ENCODE assay signal across 8 cellular contexts in the genomic region with DNA sequence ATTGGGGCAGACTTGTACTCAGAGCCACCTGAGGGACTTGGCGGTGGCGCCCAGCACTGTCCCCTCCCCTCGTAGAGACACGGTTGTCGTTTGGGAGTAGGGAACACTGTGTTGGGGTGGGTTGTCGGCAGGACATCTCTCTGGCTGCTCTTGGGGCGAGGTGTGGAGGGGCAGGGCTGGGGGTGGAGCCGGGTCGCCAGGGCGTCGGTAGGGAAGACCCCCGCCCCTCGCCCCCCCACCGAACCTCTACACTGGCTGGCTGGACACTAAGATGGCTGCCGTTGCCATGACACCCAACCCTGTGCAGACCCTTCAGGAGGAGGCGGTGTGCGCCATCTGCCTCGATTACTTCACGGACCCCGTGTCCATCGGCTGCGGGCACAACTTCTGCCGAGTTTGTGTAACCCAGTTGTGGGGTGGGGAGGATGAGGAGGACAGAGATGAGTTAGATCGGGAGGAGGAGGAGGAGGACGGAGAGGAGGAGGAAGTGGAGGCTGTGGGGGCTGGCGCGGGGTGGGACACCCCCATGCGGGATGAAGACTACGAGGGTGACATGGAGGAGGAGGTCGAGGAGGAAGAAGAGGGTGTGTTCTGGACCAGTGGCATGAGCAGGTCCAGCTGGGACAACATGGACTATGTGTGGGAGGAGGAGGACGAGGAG. TPM values are rescaled to one million over a fixed set of nuclear protein-coding genes. Genes with fewer than 3 reads are reported as not detected.
DNase-seq lines count a peak whose midpoint lies in the region; ATAC-seq, FAIRE-seq and TF ChIP-seq lines count a peak whose summit lies in the region.

No MANE protein-coding gene starts in this region.

- H4K20me1 ChIP-seq in GM12878 (ENCODE audit: control insufficient read depth, insufficient read depth), result no peaks in the 10 kb centered on the region

- intact Hi-C loops in GM12878 (cut with micrococcal nuclease; ENCODE audit: unreplicated experiment), result loop anchor here (1.0 to 2.0 kb wide), 2 partner anchors 20 to 37 kb away; partner anchors contain the start of gene TRIM52

- peak overlapping the region; percentile 81 for H3K9ac ChIP-seq in GM12878 (ENCODE audit: control insufficient read depth, insufficient read depth, low read length)

- SMC1A ChIA-PET in GM12878 (lab: Charles Lee; ENCODE audit: uncharacterized antibody, unreplicated experiment), result interaction anchor here (1.0 to 1.7 kb wide), 5 partner anchors 17 to 39 kb away, joined by 3 to 5 read pairs (median 4); partner anchors contain the start of gene RACK1

- no peak for TF ChIP-seq EP300 in GM12878 (IDR thresholded peaks at IDR 0.05; ENCODE audit: borderline replicate concordance in 1 of 2, control insufficient read depth in 1 of 2, low read depth in 2 of 2, low read length in 2 of 2)

- peaks cover 51% of the 10 kb centered on the region for H3K4me1 Mint-ChIP-seq in stimulated activated naive CD8-positive, alpha-beta T cell treated with anti-CD3 and anti-CD28 coated beads, Interleukin-15, amount 100 ng/mL, for 72 hours

- H3K4me3 Mint-ChIP-seq in stimulated activated naive CD8-positive, alpha-beta T cell treated with anti-CD3 and anti-CD28 coated beads, Interleukin-15, amount 100 ng/mL, for 72 hours, result peak overlapping the region; percentile 83 to 91

- DNase-seq in GM12891 (ENCODE audit: insufficient read length, low spot score) (no peak), HL-60 (ENCODE audit: low read depth in 1 of 2, low spot score in 1 of 2) (peak in 1 of 2 experiments; percentile 62), GM12878 (ENCODE audit: low read depth, low spot score) (no peak), NCI-H1436 treated with DMSO at 0.1 percent for 48 hours (lab: John Stamatoyannopoulos, UW) (no peak), DMS79 (lab: John Stamatoyannopoulos, UW) (no peak)
- DNase-seq in stimulated activated naive CD8-positive, alpha-beta T cell treated with anti-CD3 and anti-CD28 coated beads, Interleukin-15, amount 100 ng/mL, for 72 hours, result peak; percentile 55 to 69

- no peaks in the 10 kb centered on the region for H3K27me3 ChIP-seq in HL-60 (ENCODE audit: insufficient read depth, poor library complexity, severe bottlenecking)
- no peaks in the 10 kb centered on the region for H3K27me3 ChIP-seq in GM12878 (replicated peaks in 1 of 2; ENCODE audit: control insufficient read depth in 2 of 2, insufficient read depth in 2 of 2, low read length in 1 of 2)
- no peaks in the 10 kb centered on the region for H3K27me3 ChIP-seq in layer of hippocampus (ENCODE audit: control insufficient read depth, insufficient read depth, low read length)

- H3K4me3 ChIP-seq in HL-60 (replicated peaks; ENCODE audit: insufficient read depth, low read length), result peak overlapping the region; percentile 68
- peak overlapping the region; percentile 98 for H3K4me3 ChIP-seq in GM12878

- no peaks in the 10 kb centered on the region for H3K36me3 ChIP-seq in GM12878 (ENCODE audit: control insufficient read depth in 2 of 2, insufficient read depth in 2 of 2, low read length in 1 of 2)

- peak; percentile 13 for ATAC-seq in GM12878
- peak; percentile 22 for ATAC-seq in stimulated activated naive CD8-positive, alpha-beta T cell treated with anti-CD3 and anti-CD28 coated beads, Interleukin-15, amount 100 ng/mL, for 72 hours
- no peak for ATAC-seq in GM21447 (IDR thresholded peaks at IDR 0.05; ENCODE audit: unreplicated experiment)

- H3K27ac ChIP-seq in HL-60 (replicated peaks) (peak overlapping the region; percentile 97), GM12878 (ENCODE audit: control insufficient read depth, insufficient read depth) (peak overlapping the region; percentile 95), layer of hippocampus (ENCODE audit: low read depth, low read length) (peak overlapping the region; percentile 96)

- RAD21 ChIA-PET in GM12878 (lab: Charles Lee; ENCODE audit: unreplicated experiment), result interaction anchor here (0.6 to 2.6 kb wide), 7 partner anchors 17 to 39 kb away, joined by 3 to 25 read pairs (median 5); no protein-coding TSS in a partner anchor

- peak overlapping the region; percentile 93 to 100 for H3K27ac Mint-ChIP-seq in stimulated activated naive CD8-positive, alpha-beta T cell treated with anti-CD3 and anti-CD28 coated beads, Interleukin-15, amount 100 ng/mL, for 72 hours

- BruUV-seq in GM12878 (replicated peaks; lab: Mats Ljungman, UMichigan), result TSS peak; percentile 87

- no peaks in the 10 kb centered on the region for H3K9me3 ChIP-seq in GM12878 (replicated peaks; ENCODE audit: control insufficient read depth, insufficient read depth, low read length)

- H3K79me2 ChIP-seq in GM12878 (ENCODE audit: control insufficient read depth, insufficient read depth, low read length), result peaks cover 23% of the 10 kb centered on the region

- CTCF ChIA-PET in GM12878 (lab: Yijun Ruan, JAX), result interaction anchor here (0.6 to 2.6 kb wide), 6 partner anchors 16 to 39 kb away, joined by 3 to 12 read pairs (median 3); no protein-coding TSS in a partner anchor

- peaks cover 20% of the 10 kb centered on the region for H3K4me1 ChIP-seq in GM12878 (ENCODE audit: control insufficient read depth, insufficient read depth, low read length)

- H3K4me2 ChIP-seq in GM12878 (ENCODE audit: control insufficient read depth, insufficient read depth), result peak overlapping the region; percentile 79

- in situ Hi-C loops in GM12878 (cut with MboI), result no loop called here

- peak overlapping the region; percentile 68 for H2AFZ ChIP-seq in GM12878 (ENCODE audit: control insufficient read depth, low read depth, low read length)

- peak; percentile 47 for FAIRE-seq in GM12891 (lab: Jason Lieb, UNC)
- FAIRE-seq in GM12878 (lab: Jason Lieb, UNC), result no peak

- TF ChIP-seq RAD21 in GM12878 (IDR thresholded peaks at IDR 0.05; ENCODE audit: insufficient read depth, low read depth, low read length), result no peak

- POLR2A ChIA-PET in GM12878 (lab: Charles Lee), result interaction anchor here (1.1 to 5.1 kb wide), 10 partner anchors 10 to 39 kb away, joined by 4 to 36 read pairs (median 9); partner anchors contain the start of genes RACK1 and TRIM52

- 3% methylated on average over 23 of the region's 31 CpGs for WGBS in GM12878 (ENCODE audit: insufficient coverage, insufficient replicate concordance, low lambda C conversion rate, missing lambda C conversion rate)

- TF ChIP-seq POLR2A in GM12891 (IDR thresholded peaks at IDR 0.05; ENCODE audit: low read depth, low read length), result no peak
- TF ChIP-seq POLR2A in GM12878 (IDR thresholded peaks at IDR 0.05; ENCODE audit: low read depth, low read length), result peak; percentile 71

- no peaks in the 10 kb centered on the region for H3K9me3 Mint-ChIP-seq in stimulated activated naive CD8-positive, alpha-beta T cell treated with anti-CD3 and anti-CD28 coated beads, Interleukin-15, amount 100 ng/mL, for 72 hours

- no peaks in the 10 kb centered on the region for H3K27me3 Mint-ChIP-seq in stimulated activated naive CD8-positive, alpha-beta T cell treated with anti-CD3 and anti-CD28 coated beads, Interleukin-15, amount 100 ng/mL, for 72 hours

- no peak for TF ChIP-seq CTCF in HL-60 (IDR thresholded peaks at IDR 0.05; ENCODE audit: insufficient read depth, low read length)
- TF ChIP-seq CTCF in GM12878 (IDR thresholded peaks at IDR 0.05 in 2 of 3, conservative IDR thresholded peaks at IDR 0.05 in 1 of 3; ENCODE audit: control insufficient read depth in 2 of 3, extremely low read depth in 1 of 3, insufficient read depth in 1 of 3, low read depth in 3 of 3, low read length in 3 of 3), result no peak

RNA-seq across cellular contexts. Expression of gene TRIM41, which starts 0.8 kb away (rescaled TPM):
- polyA plus RNA-seq in GM12891 (2012; ENCODE audit: low read depth, missing spikeins), result 19.7 TPM
- 30.1 and 34.3 TPM in 2 replicates for total RNA-seq in GM12878 (2013; cell fraction: nucleolus; rRNA removed)
- total RNA-seq in GM12878 (2014; rRNA removed), result 16.0 and 17.2 TPM in 2 replicates
- total RNA-seq in GM12878 (2014; rRNA removed; fragmentation: Illumina TruSeq; extraction: Trizol), result 10.5 and 10.6 TPM in 2 replicates
- total RNA-seq in GM12878 (2021), result 24.6 and 28.9 TPM in 2 replicates
- 11.5 TPM for polyA plus RNA-seq in GM12878 (2011; ENCODE audit: low read depth)
- polyA plus RNA-seq in GM12878 (2011; rRNA removed), result 14.8 and 17.7 TPM in 2 replicates
- 16.4 and 21.9 TPM in 2 replicates for polyA plus RNA-seq in GM12878 (2011; cell fraction: cytosol; rRNA removed)
- 173 and 195 TPM in 2 replicates for polyA plus RNA-seq in GM12878 (2011; cell fraction: nucleus; rRNA removed)
- polyA plus RNA-seq in GM12878 (2012), result 21.7 and 28.2 TPM in 2 replicates
- polyA plus RNA-seq in GM12878 (2014; fragmentation: Illumina TruSeq; extraction: Trizol), result 9.4 and 10.6 TPM in 2 replicates
- polyA plus RNA-seq in GM12878 (2014; fragmentation: Nextera tagmentation; extraction: Ambion mirVana), result 1 to 10 TPM; 1.0 to 3.2 TPM
- 21.5 and 24.4 TPM in 2 replicates for polyA plus RNA-seq in GM12878 (2014; rRNA removed)
- 1 to 10 TPM; 5.2 to 5.5 TPM for polyA plus RNA-seq in GM12878 (2016; fragmentation: Nextera tagmentation; extraction: Ambion mirVana)
- 8.6 and 10.9 TPM in 2 replicates for polyA minus RNA-seq in GM12878 (2011; rRNA and poly(A)+ RNA removed)
- polyA minus RNA-seq in GM12878 (2011; cell fraction: cytosol; rRNA and poly(A)+ RNA removed), result 6.8 and 7.5 TPM in 2 replicates
- 16.0 and 24.7 TPM in 2 replicates for polyA minus RNA-seq in GM12878 (2011; cell fraction: nucleus; rRNA and poly(A)+ RNA removed)

RNA-seq across cellular contexts. Expression of gene TRIM7, which starts 18.9 kb away (rescaled TPM):
- polyA plus RNA-seq in GM12891 (2012; ENCODE audit: low read depth, missing spikeins), result 0.19 TPM
- total RNA-seq in GM12878 (2013; cell fraction: nucleolus; rRNA removed), result 0.59 and 0.84 TPM in 2 replicates
- total RNA-seq in GM12878 (2014; rRNA removed) (0.54 and 1.1 TPM in 2 replicates), GM12878 (2014; rRNA removed; fragmentation: Illumina TruSeq; extraction: Trizol) (0.22 and 0.46 TPM in 2 replicates), GM12878 (2021) (0.38 and 0.96 TPM in 2 replicates)
- 1.1 TPM for polyA plus RNA-seq in GM12878 (2011; ENCODE audit: low read depth)
- polyA plus RNA-seq in GM12878 (2011; rRNA removed) (1.6 TPM in 2 replicates), GM12878 (2014; fragmentation: Illumina TruSeq; extraction: Trizol) (0.32 and 0.33 TPM in 2 replicates), GM12878 (2014; fragmentation: Nextera tagmentation; extraction: Ambion mirVana) (under 1 TPM; 0.02 to 0.20 TPM), GM12878 (2014; rRNA removed) (0.84 and 1.1 TPM in 2 replicates), GM12878 (2016; fragmentation: Nextera tagmentation; extraction: Ambion mirVana) (1 to 10 TPM in 1 of 2 experiments, under 1 TPM in 1; 0.44 to 1.3 TPM)
- 0.97 and 1.0 TPM in 2 replicates for polyA plus RNA-seq in GM12878 (2011; cell fraction: cytosol; rRNA removed)
- 2.2 and 2.4 TPM in 2 replicates for polyA plus RNA-seq in GM12878 (2011; cell fraction: nucleus; rRNA removed)
- polyA plus RNA-seq in GM12878 (2012), result 0.87 and 1.7 TPM in 2 replicates
- 0.80 and 0.88 TPM in 2 replicates for polyA minus RNA-seq in GM12878 (2011; rRNA and poly(A)+ RNA removed)
- 0.83 and 1.1 TPM in 2 replicates for polyA minus RNA-seq in GM12878 (2011; cell fraction: cytosol; rRNA and poly(A)+ RNA removed)
- polyA minus RNA-seq in GM12878 (2011; cell fraction: nucleus; rRNA and poly(A)+ RNA removed), result 0.73 and 1.5 TPM in 2 replicates

RNA-seq across cellular contexts. Expression of gene RACK1, which starts 19.8 kb away (rescaled TPM):
- 4,085 TPM for polyA plus RNA-seq in GM12891 (2012; ENCODE audit: low read depth, missing spikeins)
- total RNA-seq in GM12878 (2013; cell fraction: nucleolus; rRNA removed), result 1,060 and 1,082 TPM in 2 replicates
- total RNA-seq in GM12878 (2014; rRNA removed), result 6,385 and 6,584 TPM in 2 replicates
- 4,111 and 4,251 TPM in 2 replicates for total RNA-seq in GM12878 (2014; rRNA removed; fragmentation: Illumina TruSeq; extraction: Trizol)
- total RNA-seq in GM12878 (2021), result 2,742 and 2,873 TPM in 2 replicates
- polyA plus RNA-seq in GM12878 (2011; ENCODE audit: low read depth), result 2,498 TPM
- 2,058 and 4,963 TPM in 2 replicates for polyA plus RNA-seq in GM12878 (2011; rRNA removed)
- polyA plus RNA-seq in GM12878 (2011; cell fraction: cytosol; rRNA removed), result 6,471 and 7,747 TPM in 2 replicates
- 2,792 and 3,345 TPM in 2 replicates for polyA plus RNA-seq in GM12878 (2011; cell fraction: nucleus; rRNA removed)
- 4,319 and 4,635 TPM in 2 replicates for polyA plus RNA-seq in GM12878 (2012)
- 2,869 and 4,083 TPM in 2 replicates for polyA plus RNA-seq in GM12878 (2014; fragmentation: Illumina TruSeq; extraction: Trizol)
- polyA plus RNA-seq in GM12878 (2014; fragmentation: Nextera tagmentation; extraction: Ambion mirVana), result 1,000 to 10,000 TPM; 3,729 to 5,412 TPM
- 5,813 and 5,897 TPM in 2 replicates for polyA plus RNA-seq in GM12878 (2014; rRNA removed)
- 1,000 to 10,000 TPM; 1,365 to 1,424 TPM for polyA plus RNA-seq in GM12878 (2016; fragmentation: Nextera tagmentation; extraction: Ambion mirVana)
- 6,568 and 9,193 TPM in 2 replicates for polyA minus RNA-seq in GM12878 (2011; rRNA and poly(A)+ RNA removed)
- polyA minus RNA-seq in GM12878 (2011; cell fraction: cytosol; rRNA and poly(A)+ RNA removed), result 1,862 and 1,930 TPM in 2 replicates
- polyA minus RNA-seq in GM12878 (2011; cell fraction: nucleus; rRNA and poly(A)+ RNA removed), result 910 and 1,213 TPM in 2 replicates

RNA-seq across cellular contexts. Expression of gene TRIM52, which starts 37.1 kb away (rescaled TPM):
- 8.0 TPM for polyA plus RNA-seq in GM12891 (2012; ENCODE audit: low read depth, missing spikeins)
- total RNA-seq in GM12878 (2013; cell fraction: nucleolus; rRNA removed), result 46.6 and 48.5 TPM in 2 replicates
- total RNA-seq in GM12878 (2014; rRNA removed) (6.5 and 7.1 TPM in 2 replicates), GM12878 (2014; rRNA removed; fragmentation: Illumina TruSeq; extraction: Trizol) (10.1 and 11.5 TPM in 2 replicates), GM12878 (2021) (8.4 and 8.6 TPM in 2 replicates)
- 5.9 TPM for polyA plus RNA-seq in GM12878 (2011; ENCODE audit: low read depth)
- polyA plus RNA-seq in GM12878 (2011; rRNA removed) (24.3 and 34.0 TPM in 2 replicates), GM12878 (2014; fragmentation: Illumina TruSeq; extraction: Trizol) (12.4 and 14.7 TPM in 2 replicates), GM12878 (2014; fragmentation: Nextera tagmentation; extraction: Ambion mirVana) (1 to 10 TPM; 1.4 to 3.4 TPM), GM12878 (2014; rRNA removed) (11.6 and 13.4 TPM in 2 replicates), GM12878 (2016; fragmentation: Nextera tagmentation; extraction: Ambion mirVana) (1 to 10 TPM; 6.8 to 7.9 TPM)
- polyA plus RNA-seq in GM12878 (2011; cell fraction: cytosol; rRNA removed), result 12.3 and 13.7 TPM in 2 replicates
- polyA plus RNA-seq in GM12878 (2011; cell fraction: nucleus; rRNA removed), result 31.5 and 38.7 TPM in 2 replicates
- polyA plus RNA-seq in GM12878 (2012), result 10.7 and 12.3 TPM in 2 replicates
- polyA minus RNA-seq in GM12878 (2011; rRNA and poly(A)+ RNA removed), result 19.5 and 28.6 TPM in 2 replicates
- polyA minus RNA-seq in GM12878 (2011; cell fraction: cytosol; rRNA and poly(A)+ RNA removed), result 6.1 and 7.9 TPM in 2 replicates
- polyA minus RNA-seq in GM12878 (2011; cell fraction: nucleus; rRNA and poly(A)+ RNA removed), result 15.4 and 24.9 TPM in 2 replicates

Comparison
In these comparisons a context has a peak if more than half of its experiments do, and no peak if none do; other contexts are left out.
1. DNase-seq: peak in stimulated activated naive CD8-positive, alpha-beta T cell treated with anti-CD3 and anti-CD28 coated beads, Interleukin-15, amount 100 ng/mL, for 72 hours (2 of 2); none in GM12891 (single experiment), GM12878 (single experiment), NCI-H1436 treated with DMSO at 0.1 percent for 48 hours (single experiment) and DMS79 (single experiment).
2. Peak in every context shown above with its lines, with median percentiles within 50 percentile points of each other: H3K27ac ChIP-seq.